In the genomic region with DNA sequence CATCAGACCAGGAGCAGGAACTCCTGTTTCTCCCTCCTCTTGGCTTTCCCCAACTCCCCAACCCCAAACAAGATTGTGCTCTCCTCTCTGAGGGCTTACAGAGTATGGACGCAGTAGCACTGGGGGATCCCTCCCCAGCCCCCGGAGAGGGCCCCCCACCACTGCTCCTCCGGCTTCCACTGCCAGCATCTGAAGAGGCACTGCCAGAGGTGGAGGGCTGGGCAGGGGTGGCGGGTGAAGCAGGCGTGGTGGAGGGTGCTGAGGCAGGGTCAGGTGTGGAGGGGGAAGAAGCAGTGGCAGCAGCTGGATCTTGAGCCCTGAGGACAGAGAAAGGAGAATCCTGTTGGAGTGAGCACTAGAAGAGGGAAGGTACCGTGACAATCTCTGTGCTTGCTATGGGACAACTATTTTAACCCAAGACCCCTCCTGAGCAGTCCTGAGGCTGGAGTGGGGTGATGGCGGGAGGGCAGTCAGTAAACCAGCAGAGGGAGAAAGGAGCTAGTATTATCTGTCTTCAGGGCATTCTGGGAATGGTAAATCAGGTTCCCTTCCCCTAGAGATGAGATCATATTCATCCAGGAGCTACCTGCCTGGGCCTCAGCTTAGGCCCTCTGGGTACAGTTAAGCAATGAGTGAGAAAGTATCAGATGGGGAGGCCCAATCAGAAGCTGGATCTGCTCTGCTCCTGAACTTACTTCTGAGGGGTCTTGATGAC, we compare ENCODE assay signal across 20 cellular contexts. TPM values are rescaled to one million over a fixed set of nuclear protein-coding genes. Genes with fewer than 3 reads are reported as not detected.
DNase-seq lines count a peak whose midpoint lies in the region; ATAC-seq and TF ChIP-seq lines count a peak whose summit lies in the region.
"Had no signal": no experiment of that assay in that cellular context is flagged by ENCODE, and none has a peak within 500 bp of the region (broad histone marks: within the 10 kb centered on the region; RNA-seq: fewer than 3 reads in every experiment).

No MANE protein-coding gene starts in this region.

- peaks cover 36% of the 10 kb centered on the region for H3K79me2 ChIP-seq in Loucy (ENCODE audit: insufficient read depth, low read length)

- peaks cover 9% of the 10 kb centered on the region for H3K36me3 Mint-ChIP-seq in T-helper 1 cell treated with Interleukin-12 subunit alpha and Interleukin-12 subunit beta and Interleukin-4 antibody, amounts not matched to agents 30 μg/mL and 1 μg/mL, for 36 hours (ENCODE audit: low read depth)
- H3K36me3 Mint-ChIP-seq in HFFc6 (ENCODE audit: low read depth), result peaks cover 8% of the 10 kb centered on the region

- H3K4me1 ChIP-seq in Loucy (ENCODE audit: insufficient read depth, low read length, poor library complexity, severe bottlenecking) (peaks cover 16% of the 10 kb centered on the region), psoas muscle (peaks cover 28% of the 10 kb centered on the region)
- H3K4me1 ChIP-seq: prostate gland had no signal

- peaks cover 7% of the 10 kb centered on the region for H4K20me1 ChIP-seq in Loucy (ENCODE audit: insufficient read depth, low read length, poor library complexity, severe bottlenecking)

- H3K4me1 Mint-ChIP-seq in T-helper 1 cell treated with Interleukin-12 subunit alpha and Interleukin-12 subunit beta and Interleukin-4 antibody, amounts not matched to agents 30 μg/mL and 1 μg/mL, for 36 hours (ENCODE audit: low read depth), result peaks cover 16% of the 10 kb centered on the region
- H3K4me1 Mint-ChIP-seq in HFFc6 (ENCODE audit: low read depth), result peaks cover 31% of the 10 kb centered on the region

- H3K4me3 ChIP-seq in Loucy (ENCODE audit: low read length, poor library complexity, severe bottlenecking) (no peak overlapping the region), epithelial cell of esophagus (ENCODE audit: low read length) (no peak overlapping the region), psoas muscle (no peak overlapping the region)
- H3K4me3 ChIP-seq: esophagus squamous epithelium, prostate gland, upper lobe of right lung had no signal

- no peak overlapping the region for H3K9ac ChIP-seq in Loucy (ENCODE audit: low read depth, low read length, poor library complexity, severe bottlenecking)

- no peaks in the 10 kb centered on the region for H3K9me3 Mint-ChIP-seq in T-helper 1 cell treated with Interleukin-12 subunit alpha and Interleukin-12 subunit beta and Interleukin-4 antibody, amounts not matched to agents 30 μg/mL and 1 μg/mL, for 36 hours
- no peaks in the 10 kb centered on the region for H3K9me3 Mint-ChIP-seq in HFFc6
- H3K9me3 Mint-ChIP-seq: naive thymus-derived CD8-positive, alpha-beta T cell had no signal

- peaks cover 3% of the 10 kb centered on the region; the same call in 1 of the 2 replicates for H3F3A ChIP-seq in Loucy (ENCODE audit: low read depth)

- H2AFZ ChIP-seq in Loucy (ENCODE audit: low read length), result no peak overlapping the region

- no peaks in the 10 kb centered on the region for H3K9me2 ChIP-seq in Loucy (replicated peaks; ENCODE audit: low read depth, low read length)

- peak overlapping the region; percentile 63 for H3K4me2 ChIP-seq in Loucy (ENCODE audit: low read depth, low read length, poor library complexity, severe bottlenecking)

- H3K4me3 Mint-ChIP-seq in T-helper 1 cell treated with Interleukin-12 subunit alpha and Interleukin-12 subunit beta and Interleukin-4 antibody, amounts not matched to agents 30 μg/mL and 1 μg/mL, for 36 hours, result peak overlapping the region; percentile 28
- H3K4me3 Mint-ChIP-seq in HFFc6, result no peak overlapping the region

- peak overlapping the region; percentile 46 for H3K27ac ChIP-seq in psoas muscle
- H3K27ac ChIP-seq: esophagus squamous epithelium, prostate gland, upper lobe of right lung had no signal

- intact Hi-C loops in psoas muscle (cut with DNase I), result no loop called here

- H3K27me3 ChIP-seq in Loucy (ENCODE audit: insufficient read depth, low read length, poor library complexity, severe bottlenecking), result no peaks in the 10 kb centered on the region
- no peaks in the 10 kb centered on the region for H3K27me3 ChIP-seq in psoas muscle (ENCODE audit: insufficient read depth in 3 of 3, low read length in 2 of 3)
- H3K27me3 ChIP-seq: esophagus squamous epithelium, upper lobe of right lung had no signal

- H3K9me3 ChIP-seq in Loucy (ENCODE audit: insufficient read depth, low read depth, low read length), result no peaks in the 10 kb centered on the region
- no peaks in the 10 kb centered on the region for H3K9me3 ChIP-seq in psoas muscle
- H3K9me3 ChIP-seq: esophagus squamous epithelium, prostate gland, upper lobe of right lung had no signal

- peaks cover 6% of the 10 kb centered on the region; the same call in 1 of the 2 replicates for H3K36me3 ChIP-seq in Loucy (ENCODE audit: insufficient read depth, low read length)
- peaks cover 0 to 51% of the 10 kb centered on the region in 2 donors for H3K36me3 ChIP-seq in psoas muscle (ENCODE audit: insufficient read depth in 1 of 2, low read depth in 1 of 2)
- H3K36me3 ChIP-seq: prostate gland had no signal

- WGBS in psoas muscle, 3 donors, result 77 to 88% (median 85%) methylated on average over 4 to 7 of the region's 7 CpGs

- TF ChIP-seq CTCF in Loucy (conservative IDR thresholded peaks at IDR 0.05; ENCODE audit: low read length) (no peak), epithelial cell of esophagus (IDR thresholded peaks at IDR 0.05; ENCODE audit: insufficient read depth, low read depth, low read length, missing control alignments) (no peak), psoas muscle (IDR thresholded peaks at IDR 0.05) (no peak), HFFc6 (IDR thresholded peaks at IDR 0.05) (no peak)

- no peak for ATAC-seq in psoas muscle
- ATAC-seq: naive thymus-derived CD8-positive, alpha-beta T cell; upper lobe of right lung had no signal

- DNase-seq in T-helper 1 cell (no peak), epithelial cell of esophagus (ENCODE audit: low read depth) (peak; percentile 48), psoas muscle (peak in 1 of 2 donors; percentile 39), KG1 (lab: John Stamatoyannopoulos, UW) (no peak), HFFc6 (no peak), SK-N-DZ (ENCODE audit: low spot score) (no peak)
- DNase-seq: 8988T; activated CD4-positive, alpha-beta T cell treated with anti-CD3 and anti-CD28 coated beads for 1 hour; activated effector memory CD4-positive, alpha-beta T cell treated with Interleukin-2 at 50 U/mL for 16 hours; central memory CD4-positive, alpha-beta T cell; esophagus squamous epithelium; kidney glomerular epithelial cell; naive thymus-derived CD8-positive, alpha-beta T cell; NCI-H1436 treated with DMSO at 0.1 percent for 48 hours; NCI-H526; small intestine; upper lobe of right lung had no signal

- no peak overlapping the region for H3K27ac Mint-ChIP-seq in T-helper 1 cell treated with Interleukin-12 subunit alpha and Interleukin-12 subunit beta and Interleukin-4 antibody, amounts not matched to agents 30 μg/mL and 1 μg/mL, for 36 hours
- no peak overlapping the region for H3K27ac Mint-ChIP-seq in HFFc6

- H3K27me3 Mint-ChIP-seq in T-helper 1 cell treated with Interleukin-12 subunit alpha and Interleukin-12 subunit beta and Interleukin-4 antibody, amounts not matched to agents 30 μg/mL and 1 μg/mL, for 36 hours (ENCODE audit: low read depth), result no peaks in the 10 kb centered on the region
- H3K27me3 Mint-ChIP-seq in HFFc6 (ENCODE audit: insufficient read depth), result no peaks in the 10 kb centered on the region; the same call in 1 of the 2 replicates
- H3K27me3 Mint-ChIP-seq: naive thymus-derived CD8-positive, alpha-beta T cell had no signal

RNA-seq across cellular contexts. Expression of a gene that starts 2.4 kb away (rescaled TPM):
- 10 to 100 TPM; 46.6 to 64.9 (median 53.1) TPM for total RNA-seq in psoas muscle
- polyA plus RNA-seq in psoas muscle, result 10 to 100 TPM; 36.8 to 73.9 (median 55.5) TPM
- total RNA-seq in HFFc6 (2021; fragmentation: NEBNext Ultra II Directional; extraction: Animal tissue kit (Norgen Biotek cat#: 25700)), result 10 to 100 TPM; 31.6 to 36.0 (median 32.9) TPM
- 49.8 and 51.3 TPM in 2 replicates for polyA plus RNA-seq in SK-N-DZ (2014; cell fraction: cytosol; rRNA removed)
- 78.6 and 82.4 TPM in 2 replicates for polyA plus RNA-seq in SK-N-DZ (2014; cell fraction: nucleus; rRNA removed)

RNA-seq across cellular contexts. Expression of a gene that starts 3.4 kb away (rescaled TPM):
- total RNA-seq in psoas muscle, result 10 to 100 TPM; 46.1 to 63.9 (median 51.2) TPM
- polyA plus RNA-seq in psoas muscle, result 100 to 1,000 TPM in 1 of 3 donors, 10 to 100 TPM in 2; 89.0 to 101 (median 95.7) TPM
- 10 to 100 TPM; 48.5 to 73.6 (median 62.5) TPM for total RNA-seq in HFFc6 (2021; fragmentation: NEBNext Ultra II Directional; extraction: Animal tissue kit (Norgen Biotek cat#: 25700))
- polyA plus RNA-seq in SK-N-DZ (2014; cell fraction: cytosol; rRNA removed), result 43.7 and 52.4 TPM in 2 replicates
- 21.0 and 33.7 TPM in 2 replicates for polyA plus RNA-seq in SK-N-DZ (2014; cell fraction: nucleus; rRNA removed)

RNA-seq across cellular contexts. Expression of a gene that starts 9.8 kb away (rescaled TPM):
- not detected for total RNA-seq in psoas muscle
- polyA plus RNA-seq in psoas muscle, result under 1 TPM; 0.07 to 0.34 (median 0.13) TPM
- not detected for total RNA-seq in HFFc6 (2021; fragmentation: NEBNext Ultra II Directional; extraction: Animal tissue kit (Norgen Biotek cat#: 25700))
- 0.30 and 0.85 TPM in 2 replicates for polyA plus RNA-seq in SK-N-DZ (2014; cell fraction: cytosol; rRNA removed)
- polyA plus RNA-seq in SK-N-DZ (2014; cell fraction: nucleus; rRNA removed), result not detected in 2 replicates

RNA-seq across cellular contexts. Expression of a gene that starts 30.4 kb away (rescaled TPM):
- 10 to 100 TPM; 44.6 to 77.5 (median 61.6) TPM for total RNA-seq in psoas muscle
- 100 to 1,000 TPM in 2 of 3 donors, 10 to 100 TPM in 1; 83.0 to 255 (median 124) TPM for polyA plus RNA-seq in psoas muscle
- 100 to 1,000 TPM; 341 to 419 (median 374) TPM for total RNA-seq in HFFc6 (2021; fragmentation: NEBNext Ultra II Directional; extraction: Animal tissue kit (Norgen Biotek cat#: 25700))
- 313 and 427 TPM in 2 replicates for polyA plus RNA-seq in SK-N-DZ (2014; cell fraction: cytosol; rRNA removed)
- polyA plus RNA-seq in SK-N-DZ (2014; cell fraction: nucleus; rRNA removed), result 175 and 241 TPM in 2 replicates

RNA-seq across cellular contexts. Expression of a gene that starts 31.1 kb away (rescaled TPM):
- total RNA-seq in psoas muscle, result under 1 TPM; 0.06 to 0.28 (median 0.11) TPM
- polyA plus RNA-seq in psoas muscle, result under 1 TPM; 0.07 to 0.42 (median 0.22) TPM
- total RNA-seq in HFFc6 (2021; fragmentation: NEBNext Ultra II Directional; extraction: Animal tissue kit (Norgen Biotek cat#: 25700)), result 1 to 10 TPM; 1.4 to 3.1 (median 2.2) TPM
- 52.8 and 57.8 TPM in 2 replicates for polyA plus RNA-seq in SK-N-DZ (2014; cell fraction: cytosol; rRNA removed)
- 24.5 and 43.5 TPM in 2 replicates for polyA plus RNA-seq in SK-N-DZ (2014; cell fraction: nucleus; rRNA removed)
- polyA plus RNA-seq: naive thymus-derived CD8-positive, alpha-beta T cell had no signal
